ENCODE assay signal across 10 cellular contexts in genomic region chr20:62320581-62321354, GRCh38. TPM values are rescaled to one million over a fixed set of nuclear protein-coding genes. Genes with fewer than 3 reads are reported as not detected.
DNase-seq lines count a peak whose midpoint lies in the region; ATAC-seq and TF ChIP-seq lines count a peak whose summit lies in the region.
"Had no signal": no experiment of that assay in that cellular context is flagged by ENCODE, and none has a peak within 500 bp of the region (broad histone marks: within the 10 kb centered on the region; RNA-seq: fewer than 3 reads in every experiment).

No MANE protein-coding gene starts in this region.

- H3K27me3 ChIP-seq in breast epithelium (no peaks in the 10 kb centered on the region), RWPE2 (ENCODE audit: insufficient read depth, poor library complexity, severe bottlenecking) (no peaks in the 10 kb centered on the region), foreskin keratinocyte (no peaks in the 10 kb centered on the region), testis (no peaks in the 10 kb centered on the region)
- H3K27me3 ChIP-seq: BLaER1 had no signal

- CTCF ChIA-PET in MCF 10A (lab: Yijun Ruan, JAX) = interaction anchor here (0.7 to 1.6 kb wide), 2 partner anchors 17 to 62 kb away, joined by 4 to 6 read pairs; no protein-coding TSS in a partner anchor

- H3K36me3 Mint-ChIP-seq in MCF 10A (ENCODE audit: insufficient read depth, unreplicated experiment) = peaks cover 90% of the 10 kb centered on the region
- H3K36me3 Mint-ChIP-seq in stimulated activated effector memory CD8-positive, alpha-beta T cell treated with anti-CD3 and anti-CD28 coated beads, Interleukin-12 subunit alpha, Interleukin-12 subunit beta, amount 100 ng/mL, for 72 hours = peaks cover 6% of the 10 kb centered on the region

- 91 to 92% methylated on average over 15 to 22 of the region's 22 CpGs for WGBS in testis, 2 donors

- no peaks in the 10 kb centered on the region for H3K9me3 Mint-ChIP-seq in MCF 10A (ENCODE audit: unreplicated experiment)
- H3K9me3 Mint-ChIP-seq in stimulated activated effector memory CD8-positive, alpha-beta T cell treated with anti-CD3 and anti-CD28 coated beads, Interleukin-12 subunit alpha, Interleukin-12 subunit beta, amount 100 ng/mL, for 72 hours = no peaks in the 10 kb centered on the region

- TF ChIP-seq POLR2A in breast epithelium (IDR thresholded peaks at IDR 0.05) (no peak), testis (IDR thresholded peaks at IDR 0.05) (no peak)

- H3K4me3 ChIP-seq in breast epithelium = no peak overlapping the region
- H3K4me3 ChIP-seq in RWPE2 (ENCODE audit: severe bottlenecking) = no peak overlapping the region
- H3K4me3 ChIP-seq in testis = no peak overlapping the region
- H3K4me3 ChIP-seq: BLaER1 had no signal

- H3K4me1 ChIP-seq in breast epithelium (no peaks in the 10 kb centered on the region), RWPE2 (ENCODE audit: insufficient read depth, poor library complexity, severe bottlenecking) (no peaks in the 10 kb centered on the region), foreskin keratinocyte (no peaks in the 10 kb centered on the region), testis (peaks cover 33% of the 10 kb centered on the region)
- H3K4me1 ChIP-seq: BLaER1 had no signal

- H3K4me3 Mint-ChIP-seq in MCF 10A (ENCODE audit: unreplicated experiment) = no peak overlapping the region
- H3K4me3 Mint-ChIP-seq in stimulated activated effector memory CD8-positive, alpha-beta T cell treated with anti-CD3 and anti-CD28 coated beads, Interleukin-12 subunit alpha, Interleukin-12 subunit beta, amount 100 ng/mL, for 72 hours = no peak overlapping the region

- H3K27me3 Mint-ChIP-seq in MCF 10A (ENCODE audit: insufficient read depth, unreplicated experiment) = no peaks in the 10 kb centered on the region

- H3K4me1 Mint-ChIP-seq in MCF 10A (ENCODE audit: insufficient read depth, unreplicated experiment) = peaks cover 5% of the 10 kb centered on the region
- peaks cover 6% of the 10 kb centered on the region for H3K4me1 Mint-ChIP-seq in stimulated activated effector memory CD8-positive, alpha-beta T cell treated with anti-CD3 and anti-CD28 coated beads, Interleukin-12 subunit alpha, Interleukin-12 subunit beta, amount 100 ng/mL, for 72 hours

- H3K27ac ChIP-seq in breast epithelium (no peak overlapping the region), RWPE2 (ENCODE audit: poor library complexity, severe bottlenecking) (peak overlapping the region; percentile 3), foreskin keratinocyte (no peak overlapping the region), testis (no peak overlapping the region)
- H3K27ac ChIP-seq: BLaER1 had no signal

- no TSS peak for BruUV-seq in MCF 10A (replicated peaks; lab: Mats Ljungman, UMichigan)

- H3K9me3 ChIP-seq in breast epithelium (no peaks in the 10 kb centered on the region), RWPE2 (ENCODE audit: severe bottlenecking) (no peaks in the 10 kb centered on the region), testis (no peaks in the 10 kb centered on the region)
- H3K9me3 ChIP-seq: BLaER1 had no signal

- POLR2A ChIA-PET in MCF 10A (lab: Yijun Ruan, JAX) = interaction anchor here (0.9 to 1.4 kb wide), 3 partner anchors 11 to 14 kb away, joined by 3 to 4 read pairs (median 4); no protein-coding TSS in a partner anchor

- no peak overlapping the region for H3K27ac Mint-ChIP-seq in MCF 10A (ENCODE audit: low read depth, unreplicated experiment)
- peak overlapping the region; percentile 40 for H3K27ac Mint-ChIP-seq in stimulated activated effector memory CD8-positive, alpha-beta T cell treated with anti-CD3 and anti-CD28 coated beads, Interleukin-12 subunit alpha, Interleukin-12 subunit beta, amount 100 ng/mL, for 72 hours

- H3K36me3 ChIP-seq in breast epithelium = no peaks in the 10 kb centered on the region
- peaks cover 87% of the 10 kb centered on the region for H3K36me3 ChIP-seq in RWPE2 (ENCODE audit: low read depth)
- no peaks in the 10 kb centered on the region for H3K36me3 ChIP-seq in testis (ENCODE audit: low read depth, missing control alignments)

- intact Hi-C loops in MCF 10A (cut with micrococcal nuclease) = no loop called here
- intact Hi-C loops in breast epithelium (cut with DNase I; ENCODE audit: low total_unique reads) = no loop called here
- intact Hi-C loops in testis (cut with DNase I; ENCODE audit: low total_unique reads) = no loop called here

- ATAC-seq in RWPE2 (ENCODE audit: low read depth) = peak; percentile 2; the same call in 2 of the 3 replicates
- ATAC-seq in foreskin keratinocyte = peak; percentile 28
- ATAC-seq in stimulated activated effector memory CD8-positive, alpha-beta T cell treated with anti-CD3 and anti-CD28 coated beads, Interleukin-12 subunit alpha, Interleukin-12 subunit beta, amount 100 ng/mL, for 72 hours = no peak
- ATAC-seq in HG03025 (IDR thresholded peaks at IDR 0.05; ENCODE audit: low FRiP score, unreplicated experiment) = no peak

- DNase-seq in MCF 10A (ENCODE audit: unreplicated experiment) (peak; percentile 46), breast epithelium (ENCODE audit: low spot score in 2 of 2) (no peak), RWPE2 (ENCODE audit: low spot score) (peak; percentile 92), foreskin keratinocyte (no peak), NCI-H2171 treated with DMSO at 0.1 percent for 48 hours (lab: John Stamatoyannopoulos, UW) (no peak), testis (no peak)
- no peak for DNase-seq in stimulated activated effector memory CD8-positive, alpha-beta T cell treated with anti-CD3 and anti-CD28 coated beads, Interleukin-12 subunit alpha, Interleukin-12 subunit beta, amount 100 ng/mL, for 72 hours (ENCODE audit: low spot score in 2 of 2)
- DNase-seq: stimulated activated CD4-positive, alpha-beta T cell treated with anti-CD3 and anti-CD28 coated beads, Interleukin-2, amount 100 ng/mL, for 48 hours had no signal

- TF ChIP-seq CTCF in MCF 10A (IDR thresholded peaks at IDR 0.05; ENCODE audit: unreplicated experiment) = no peak
- no peak for TF ChIP-seq CTCF in breast epithelium (IDR thresholded peaks at IDR 0.05)
- TF ChIP-seq CTCF in RWPE2 (IDR thresholded peaks at IDR 0.05; ENCODE audit: poor library complexity, severe bottlenecking) = no peak
- no peak for TF ChIP-seq CTCF in foreskin keratinocyte (conservative IDR thresholded peaks at IDR 0.05)
- no peak for TF ChIP-seq CTCF in testis (IDR thresholded peaks at IDR 0.05)

RNA-seq across cellular contexts. Expression of gene ADRM1, which starts 18.0 kb away (rescaled TPM):
- total RNA-seq in MCF 10A (2022) = 98.0 and 127 TPM in 2 replicates
- 100 to 1,000 TPM in 2 of 3 donors, 10 to 100 TPM in 1; 80.2 to 131 (median 105) TPM for total RNA-seq in breast epithelium
- total RNA-seq in foreskin keratinocyte = 176 and 180 TPM in 2 replicates
- 223 and 226 TPM in 2 replicates for polyA plus RNA-seq in foreskin keratinocyte
- total RNA-seq in testis = 100 to 1,000 TPM; 283 to 286 TPM
- polyA plus RNA-seq in testis (ENCODE audit: insufficient read depth, low read depth, low replicate concordance) = 191 TPM

RNA-seq across cellular contexts. Expression of gene LAMA5, which starts 46.3 kb away (rescaled TPM):
- 266 and 292 TPM in 2 replicates for total RNA-seq in MCF 10A (2022)
- 100 to 1,000 TPM in 1 of 3 donors, 10 to 100 TPM in 2; 16.6 to 114 (median 53.3) TPM for total RNA-seq in breast epithelium
- 72.6 and 87.7 TPM in 2 replicates for total RNA-seq in foreskin keratinocyte
- polyA plus RNA-seq in foreskin keratinocyte = 62.3 and 75.3 TPM in 2 replicates
- 100 to 1,000 TPM; 121 to 144 TPM for total RNA-seq in testis
- 33.2 TPM for polyA plus RNA-seq in testis (ENCODE audit: insufficient read depth, low read depth, low replicate concordance)

Comparison
In these comparisons a context has a peak if more than half of its experiments do, and no peak if none do; other contexts are left out.
1. DNase-seq: peak in MCF 10A (single experiment) and RWPE2 (single experiment); none in breast epithelium (0 of 2), foreskin keratinocyte (0 of 2), stimulated activated effector memory CD8-positive, alpha-beta T cell treated with anti-CD3 and anti-CD28 coated beads, Interleukin-12 subunit alpha, Interleukin-12 subunit beta, amount 100 ng/mL, for 72 hours (0 of 2), NCI-H2171 treated with DMSO at 0.1 percent for 48 hours (single experiment) and testis (single experiment).
2. ATAC-seq: peak in RWPE2 (single experiment) and foreskin keratinocyte (single experiment); none in stimulated activated effector memory CD8-positive, alpha-beta T cell treated with anti-CD3 and anti-CD28 coated beads, Interleukin-12 subunit alpha, Interleukin-12 subunit beta, amount 100 ng/mL, for 72 hours (single experiment) and HG03025 (single experiment).